ENCODE assay signal across 9 cellular contexts in the genomic region with DNA sequence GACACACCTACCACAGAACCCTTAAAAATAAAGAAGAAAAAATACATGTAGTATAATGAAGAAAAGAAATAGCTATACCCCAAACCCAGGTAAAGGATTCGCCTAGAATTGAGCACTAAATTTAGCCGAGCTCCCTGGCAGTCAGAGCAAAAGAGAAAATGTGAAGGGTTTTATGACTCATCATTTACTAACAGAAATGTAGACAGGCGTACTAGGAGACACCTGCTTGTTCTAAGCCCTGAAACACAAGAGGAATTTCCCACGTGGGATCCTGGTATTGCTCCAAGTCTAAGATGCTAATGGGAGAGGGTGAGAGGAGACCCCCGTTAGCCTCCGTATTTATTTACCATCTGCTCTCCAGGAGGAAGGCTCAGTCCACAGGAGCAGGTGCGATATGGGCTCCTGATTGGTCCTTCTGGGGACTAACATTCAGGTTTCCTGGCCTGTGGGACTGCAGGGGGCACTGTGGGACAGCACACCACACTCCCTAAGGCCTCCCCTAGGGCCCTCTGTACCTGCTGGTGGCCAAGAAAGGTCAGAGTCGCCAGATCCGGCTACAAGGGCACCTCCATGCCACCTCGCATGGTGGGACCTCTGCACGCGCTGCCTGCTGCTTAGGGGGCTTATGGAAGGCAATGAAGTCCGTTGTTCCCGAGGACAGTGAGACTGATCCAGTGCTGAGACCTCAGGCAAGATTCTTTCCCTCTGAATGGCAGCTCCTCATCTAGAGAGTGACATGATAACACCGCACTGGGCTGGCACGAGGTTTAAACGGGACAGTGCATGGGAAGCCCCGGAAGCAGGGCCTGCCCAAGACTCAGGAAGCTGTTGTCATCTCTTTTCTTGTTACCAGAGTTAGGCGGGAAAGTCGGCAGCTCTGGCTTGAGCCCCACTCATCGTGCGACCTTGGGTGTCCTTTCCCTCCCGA. TPM values are rescaled to one million over a fixed set of nuclear protein-coding genes. Genes with fewer than 3 reads are reported as not detected.
DNase-seq lines count a peak whose midpoint lies in the region; ATAC-seq, FAIRE-seq and TF ChIP-seq lines count a peak whose summit lies in the region.
"Had no signal": no experiment of that assay in that cellular context is flagged by ENCODE, and none has a peak within 500 bp of the region (broad histone marks: within the 10 kb centered on the region; RNA-seq: fewer than 3 reads in every experiment).

No MANE protein-coding gene starts in this region.

- FAIRE-seq in astrocyte (lab: Jason Lieb, UNC) (no peak), urothelium cell line (lab: Jason Lieb, UNC) (no peak)

- peaks cover 5% of the 10 kb centered on the region for H3K4me1 ChIP-seq in astrocyte (ENCODE audit: insufficient read depth, low read length)
- no peaks in the 10 kb centered on the region for H3K4me1 ChIP-seq in tibial nerve
- H3K4me1 ChIP-seq: upper lobe of left lung had no signal

- no peak overlapping the region for H3K4me2 ChIP-seq in astrocyte (ENCODE audit: low read length)

- no peak overlapping the region for H3K9ac ChIP-seq in astrocyte (ENCODE audit: low read length)

- H3K27ac ChIP-seq in astrocyte (ENCODE audit: low read depth, low read length) (no peak overlapping the region), tibial nerve (no peak overlapping the region)
- H3K27ac ChIP-seq: upper lobe of left lung had no signal

- H3K27ac Mint-ChIP-seq in astrocyte (ENCODE audit: unreplicated experiment), result no peak overlapping the region

- TF ChIP-seq POLR2A in tibial nerve (IDR thresholded peaks at IDR 0.05), result no peak

- no peak overlapping the region for H3K4me3 ChIP-seq in GM12864 (ENCODE audit: low read depth, low read length)
- no peak overlapping the region for H3K4me3 ChIP-seq in astrocyte (ENCODE audit: insufficient read depth, low read depth, low read length)
- no peak overlapping the region for H3K4me3 ChIP-seq in tibial nerve
- H3K4me3 ChIP-seq: upper lobe of left lung had no signal

- H3K9me3 Mint-ChIP-seq in astrocyte (ENCODE audit: unreplicated experiment), result peaks cover 10% of the 10 kb centered on the region

- H3K36me3 ChIP-seq in astrocyte (ENCODE audit: insufficient read depth, low read length), result no peaks in the 10 kb centered on the region
- H3K36me3 ChIP-seq in tibial nerve, result no peaks in the 10 kb centered on the region
- H3K36me3 ChIP-seq: upper lobe of left lung had no signal

- H3K4me3 Mint-ChIP-seq in astrocyte (ENCODE audit: unreplicated experiment), result no peak overlapping the region

- TF ChIP-seq CTCF in GM12864 (IDR thresholded peaks at IDR 0.05; ENCODE audit: low read depth, low read length, missing control alignments) (peak; percentile 76), astrocyte (IDR thresholded peaks at IDR 0.05; ENCODE audit: insufficient read depth, low read depth, low read length) (peak; percentile 33), tibial nerve (IDR thresholded peaks at IDR 0.05) (peak in 1 of 5 experiments; percentile 29)

- H3K27me3 ChIP-seq in astrocyte (ENCODE audit: insufficient read depth, low read length), result peaks cover 3% of the 10 kb centered on the region
- H3K27me3 ChIP-seq in tibial nerve, result no peaks in the 10 kb centered on the region
- H3K27me3 ChIP-seq: upper lobe of left lung had no signal

- no peaks in the 10 kb centered on the region for H3K4me1 Mint-ChIP-seq in astrocyte (ENCODE audit: low read depth, unreplicated experiment)

- peaks cover 36% of the 10 kb centered on the region for H3K27me3 Mint-ChIP-seq in astrocyte (ENCODE audit: low read depth, unreplicated experiment)

- peak; percentile 50 for ATAC-seq in HG02763 (IDR thresholded peaks at IDR 0.05; ENCODE audit: unreplicated experiment)

- DNase-seq in A172 (ENCODE audit: low spot score) (peak; percentile 30), GM12864 (ENCODE audit: low read depth) (peak; percentile 29), NCI-H510A (lab: John Stamatoyannopoulos, UW) (peak; percentile 24), astrocyte (ENCODE audit: low read depth) (peak; percentile 12), iris pigment epithelial cell (ENCODE audit: low read depth) (peak; percentile 43), urothelium cell line (ENCODE audit: low spot score) (peak; percentile 57), tibial nerve (ENCODE audit: low spot score in 2 of 2) (no peak)
- DNase-seq: upper lobe of left lung had no signal

- no peak overlapping the region for H2AFZ ChIP-seq in astrocyte (ENCODE audit: low read depth, low read length)

- no peaks in the 10 kb centered on the region for H4K20me1 ChIP-seq in astrocyte (ENCODE audit: insufficient read depth, low read length)

- no peak for TF ChIP-seq EP300 in tibial nerve (IDR thresholded peaks at IDR 0.05)

- no peaks in the 10 kb centered on the region for H3K36me3 Mint-ChIP-seq in astrocyte (ENCODE audit: low read depth, unreplicated experiment)

- H3K9me3 ChIP-seq in astrocyte (ENCODE audit: insufficient read depth, low read depth, low read length), result no peaks in the 10 kb centered on the region
- H3K9me3 ChIP-seq in tibial nerve, result peaks cover 0 to 9% (median 0%) of the 10 kb centered on the region in 4 donors

- no peaks in the 10 kb centered on the region for H3K79me2 ChIP-seq in astrocyte (ENCODE audit: insufficient read depth, low read length)

- 57 to 60% methylated on average over 21 to 23 of the region's 23 CpGs for whole genome bisulfite sequencing in tibial nerve, 2 donors

RNA-seq across cellular contexts. Expression of gene KCNC1, which starts 25.8 kb away (rescaled TPM):
- total RNA-seq in A172 (2014; rRNA removed; shearing (Covaris generic)), result not detected in 2 replicates
- total RNA-seq in astrocyte (0.05 and 0.12 TPM in 2 replicates), tibial nerve (not detected)
- total RNA-seq: upper lobe of left lung had no signal

RNA-seq across cellular contexts. Expression of gene MYOD1, which starts 41.0 kb away (rescaled TPM):
- not detected in 2 replicates for total RNA-seq in A172 (2014; rRNA removed; shearing (Covaris generic))
- not detected in 2 replicates for total RNA-seq in astrocyte
- total RNA-seq in tibial nerve, result not detected
- total RNA-seq: upper lobe of left lung had no signal

Comparison
In these comparisons a context has a peak if more than half of its experiments do, and no peak if none do; other contexts are left out.
1. DNase-seq: peak in A172 (single experiment), GM12864 (single experiment), NCI-H510A (single experiment), astrocyte (single experiment), iris pigment epithelial cell (single experiment) and urothelium cell line (single experiment); none in tibial nerve (0 of 2).